Comparison of ENCODE assay signal across 12 cellular contexts in the genomic region with DNA sequence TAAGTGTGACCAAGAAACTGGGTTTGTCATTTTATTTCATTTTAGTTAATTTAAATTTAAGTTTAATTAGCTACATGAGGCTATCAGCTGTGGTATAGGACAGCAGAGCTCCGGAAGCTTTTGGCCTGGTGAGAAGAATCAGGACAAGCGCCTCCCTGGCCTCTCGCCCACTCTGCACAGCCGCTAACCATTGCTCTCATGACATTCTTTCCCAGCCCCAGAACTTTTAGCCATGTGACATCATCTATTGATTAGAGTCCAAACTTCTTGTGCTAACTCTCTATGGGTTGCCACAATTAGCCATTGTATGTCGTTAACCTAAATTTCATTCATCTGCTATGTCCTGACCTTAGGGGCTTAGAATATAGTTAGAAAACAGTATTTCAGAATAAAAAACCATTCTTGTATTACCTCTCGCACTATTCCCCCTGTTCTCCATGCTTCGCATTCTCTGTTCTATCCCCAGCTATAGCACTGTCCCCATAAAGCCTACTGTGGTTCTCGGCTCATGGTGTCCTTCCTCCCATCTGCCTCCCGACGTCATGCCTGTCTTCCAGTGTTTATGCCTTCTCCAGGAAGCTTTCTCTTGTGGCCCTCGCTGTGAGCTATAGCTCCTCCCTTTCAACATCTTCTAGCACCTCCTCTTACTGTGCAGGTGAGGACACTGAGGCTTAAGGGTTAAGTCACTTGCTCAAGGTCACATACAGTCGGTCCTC. TPM values are rescaled to one million over a fixed set of nuclear protein-coding genes. Genes with fewer than 3 reads are reported as not detected.
DNase-seq lines count a peak whose midpoint lies in the region; FAIRE-seq and TF ChIP-seq lines count a peak whose summit lies in the region.
"Had no signal": no experiment of that assay in that cellular context is flagged by ENCODE, and none has a peak within 500 bp of the region (broad histone marks: within the 10 kb centered on the region; RNA-seq: fewer than 3 reads in every experiment).

No MANE protein-coding gene starts in this region.

- no peak for TF ChIP-seq CTCF in testis (IDR thresholded peaks at IDR 0.05)

- H3K4me1 Mint-ChIP-seq in dendritic cell treated with granulocyte-macrophage colony-stimulating factor and Interleukin-4, amounts not matched to agents 40 ng/mL and 50 ng/mL, for 4 days (ENCODE audit: low read depth), result peaks cover 70% of the 10 kb centered on the region
- peaks cover 68% of the 10 kb centered on the region for H3K4me1 Mint-ChIP-seq in activated T-helper 2 cell treated with anti-CD3 and anti-CD28 coated beads, Interferon-gamma antibody, Interleukin-2, Interleukin-4, amounts not matched to agents 10 μg/mL and 5 μg/mL and 100 μg/mL, durations not matched to agents 14 hours and 24 hours and 36 hours (ENCODE audit: low read depth)

- H3K27ac ChIP-seq in testis, result peak overlapping the region; percentile 29 to 75
- H3K27ac ChIP-seq: KMS-11 had no signal

- H3K27me3 ChIP-seq in MG63 (no peaks in the 10 kb centered on the region), testis (no peaks in the 10 kb centered on the region)

- H3K4me3 ChIP-seq in MG63 (no peak overlapping the region), testis (no peak overlapping the region)

- FAIRE-seq in frontal cortex (lab: Jason Lieb, UNC), result no peak

- 65 to 69% methylated on average over 12 of the region's 12 CpGs for WGBS in testis, 2 donors

- H3K36me3 ChIP-seq in MG63 (peaks cover 84% of the 10 kb centered on the region), testis (ENCODE audit: low read depth, missing control alignments) (no peaks in the 10 kb centered on the region)

- no peak for TF ChIP-seq POLR2A in testis (IDR thresholded peaks at IDR 0.05)

- DNase-seq in MG63 (peak; percentile 75), lung microvascular endothelial cell (ENCODE audit: low read depth in 2 of 2) (peak; percentile 83 to 84), testis (no peak), frontal cortex (ENCODE audit: low spot score in 2 of 2) (no peak), OCI-M2 (lab: John Stamatoyannopoulos, UW; ENCODE audit: unreplicated experiment) (no peak), middle frontal gyrus (ENCODE audit: extremely low spot score, low spot score) (no peak)
- DNase-seq in activated T-helper 2 cell treated with anti-CD3 and anti-CD28 coated beads, Interferon-gamma antibody, Interleukin-2, Interleukin-4, amounts not matched to agents 10 μg/mL and 5 μg/mL and 100 μg/mL, durations not matched to agents 14 hours and 24 hours and 36 hours (ENCODE audit: low spot score), result no peak
- DNase-seq: activated naive CD4-positive, alpha-beta T cell treated with anti-CD3 and anti-CD28 coated beads, Interleukin-2, amount 10 ng/mL, durations not matched to agents 7 days and 5 days; stimulated activated CD8-positive, alpha-beta memory T cell treated with anti-CD3 and anti-CD28 coated beads, Interleukin-4, amount 100 ng/mL, for 48 hours had no signal

- no peak overlapping the region for H3K4me3 Mint-ChIP-seq in dendritic cell treated with granulocyte-macrophage colony-stimulating factor and Interleukin-4, amounts not matched to agents 40 ng/mL and 50 ng/mL, for 4 days
- H3K4me3 Mint-ChIP-seq in activated T-helper 2 cell treated with anti-CD3 and anti-CD28 coated beads, Interferon-gamma antibody, Interleukin-2, Interleukin-4, amounts not matched to agents 10 μg/mL and 5 μg/mL and 100 μg/mL, durations not matched to agents 14 hours and 24 hours and 36 hours (ENCODE audit: low read depth), result no peak overlapping the region
- H3K4me3 Mint-ChIP-seq: activated naive CD4-positive, alpha-beta T cell treated with anti-CD3 and anti-CD28 coated beads, Interleukin-2, amount 10 ng/mL, durations not matched to agents 7 days and 5 days; H9 had no signal

- no peaks in the 10 kb centered on the region for H3K9me3 ChIP-seq in MG63
- no peaks in the 10 kb centered on the region for H3K9me3 ChIP-seq in testis

- peak overlapping the region; percentile 28 for H3K27ac Mint-ChIP-seq in dendritic cell treated with granulocyte-macrophage colony-stimulating factor and Interleukin-4, amounts not matched to agents 40 ng/mL and 50 ng/mL, for 4 days
- H3K27ac Mint-ChIP-seq in activated T-helper 2 cell treated with anti-CD3 and anti-CD28 coated beads, Interferon-gamma antibody, Interleukin-2, Interleukin-4, amounts not matched to agents 10 μg/mL and 5 μg/mL and 100 μg/mL, durations not matched to agents 14 hours and 24 hours and 36 hours, result no peak overlapping the region

- H3K27me3 Mint-ChIP-seq in dendritic cell treated with granulocyte-macrophage colony-stimulating factor and Interleukin-4, amounts not matched to agents 40 ng/mL and 50 ng/mL, for 4 days, result no peaks in the 10 kb centered on the region
- H3K27me3 Mint-ChIP-seq in activated T-helper 2 cell treated with anti-CD3 and anti-CD28 coated beads, Interferon-gamma antibody, Interleukin-2, Interleukin-4, amounts not matched to agents 10 μg/mL and 5 μg/mL and 100 μg/mL, durations not matched to agents 14 hours and 24 hours and 36 hours (ENCODE audit: low read depth), result no peaks in the 10 kb centered on the region
- H3K27me3 Mint-ChIP-seq: activated naive CD4-positive, alpha-beta T cell treated with anti-CD3 and anti-CD28 coated beads, Interleukin-2, amount 10 ng/mL, durations not matched to agents 7 days and 5 days had no signal

- no peaks in the 10 kb centered on the region for H3K9me3 Mint-ChIP-seq in dendritic cell treated with granulocyte-macrophage colony-stimulating factor and Interleukin-4, amounts not matched to agents 40 ng/mL and 50 ng/mL, for 4 days
- H3K9me3 Mint-ChIP-seq in activated T-helper 2 cell treated with anti-CD3 and anti-CD28 coated beads, Interferon-gamma antibody, Interleukin-2, Interleukin-4, amounts not matched to agents 10 μg/mL and 5 μg/mL and 100 μg/mL, durations not matched to agents 14 hours and 24 hours and 36 hours, result no peaks in the 10 kb centered on the region
- H3K9me3 Mint-ChIP-seq: activated naive CD4-positive, alpha-beta T cell treated with anti-CD3 and anti-CD28 coated beads, Interleukin-2, amount 10 ng/mL, durations not matched to agents 7 days and 5 days; H9 had no signal

- intact Hi-C loops in dendritic cell treated with granulocyte-macrophage colony-stimulating factor and Interleukin-4, amounts not matched to agents 40 ng/mL and 50 ng/mL, for 4 days (cut with micrococcal nuclease), result no loop called here
- intact Hi-C loops in testis (cut with DNase I; ENCODE audit: low total_unique reads), result no loop called here
- intact Hi-C loops in activated T-helper 2 cell treated with anti-CD3 and anti-CD28 coated beads, Interferon-gamma antibody, Interleukin-2, Interleukin-4, amounts not matched to agents 10 μg/mL and 5 μg/mL and 100 μg/mL, durations not matched to agents 14 hours and 24 hours and 36 hours (cut with micrococcal nuclease), result no loop called here

- peaks cover 95% of the 10 kb centered on the region for H3K36me3 Mint-ChIP-seq in dendritic cell treated with granulocyte-macrophage colony-stimulating factor and Interleukin-4, amounts not matched to agents 40 ng/mL and 50 ng/mL, for 4 days (ENCODE audit: low read depth)
- peaks cover 78% of the 10 kb centered on the region for H3K36me3 Mint-ChIP-seq in activated T-helper 2 cell treated with anti-CD3 and anti-CD28 coated beads, Interferon-gamma antibody, Interleukin-2, Interleukin-4, amounts not matched to agents 10 μg/mL and 5 μg/mL and 100 μg/mL, durations not matched to agents 14 hours and 24 hours and 36 hours (ENCODE audit: low read depth)

- peaks cover 40% of the 10 kb centered on the region for H3K4me1 ChIP-seq in testis

RNA-seq across cellular contexts. Expression of a gene that starts 23.5 kb away (rescaled TPM):
- total RNA-seq in MG63 (2014; rRNA removed; shearing (Covaris generic); ENCODE audit: low replicate concordance), result 7.0 and 8.7 TPM in 2 replicates
- total RNA-seq in lung microvascular endothelial cell (13.1 and 23.2 TPM in 2 replicates), testis (10 to 100 TPM; 29.1 to 31.5 TPM), frontal cortex (4.1 TPM)
- 18.9 TPM for polyA plus RNA-seq in testis (ENCODE audit: insufficient read depth, low read depth, low replicate concordance)
- 39.8 and 48.1 TPM in 2 replicates for total RNA-seq in activated T-helper 2 cell treated with anti-CD3 and anti-CD28 coated beads, Interferon-gamma antibody, Interleukin-2, Interleukin-4, amounts not matched to agents 10 μg/mL and 5 μg/mL and 100 μg/mL, durations not matched to agents 14 hours and 24 hours and 36 hours

RNA-seq across cellular contexts. Expression of a gene that starts 46.0 kb away (rescaled TPM):
- total RNA-seq in MG63 (2014; rRNA removed; shearing (Covaris generic); ENCODE audit: low replicate concordance), result not detected in 2 replicates
- total RNA-seq in lung microvascular endothelial cell, result not detected in 2 replicates
- total RNA-seq in testis, result under 1 TPM; 0.79 to 0.81 TPM
- polyA plus RNA-seq in testis (ENCODE audit: insufficient read depth, low read depth, low replicate concordance), result 0.46 TPM
- not detected for total RNA-seq in frontal cortex
- not detected in 2 replicates for total RNA-seq in activated T-helper 2 cell treated with anti-CD3 and anti-CD28 coated beads, Interferon-gamma antibody, Interleukin-2, Interleukin-4, amounts not matched to agents 10 μg/mL and 5 μg/mL and 100 μg/mL, durations not matched to agents 14 hours and 24 hours and 36 hours
- total RNA-seq: H9 had no signal

Comparison
In these comparisons a context has a peak if more than half of its experiments do, and no peak if none do; other contexts are left out.
1. DNase-seq: peak in MG63 (single experiment) and lung microvascular endothelial cell (2 of 2); none in testis (single experiment), frontal cortex (0 of 2), activated T-helper 2 cell treated with anti-CD3 and anti-CD28 coated beads, Interferon-gamma antibody, Interleukin-2, Interleukin-4, amounts not matched to agents 10 μg/mL and 5 μg/mL and 100 μg/mL, durations not matched to agents 14 hours and 24 hours and 36 hours (single experiment), OCI-M2 (single experiment) and middle frontal gyrus (single experiment).